In genomic region chr13:41523396-41523795, GRCh38 we compare ENCODE assay signal across 1 cellular context.
TF ChIP-seq lines count a peak whose summit lies in the region.

No MANE protein-coding gene starts in this region.

TF ChIP-seq in GM23338, 12 proteins besides CTCF, POLR2A, EP300 and RAD21 (continued from another document):
- no peak for TF ChIP-seq ZNF462 (CRISPR knock-in tag; IDR thresholded peaks at IDR 0.05)
- no peak for TF ChIP-seq JUNB (IDR thresholded peaks at IDR 0.05; ENCODE audit: unreplicated experiment)
- no peak for TF ChIP-seq ETS1 (IDR thresholded peaks at IDR 0.05)
- no peak for TF ChIP-seq ZNF114 (CRISPR knock-in tag; IDR thresholded peaks at IDR 0.05)
TF ChIP-seq in GM23338: peak in this region for 0.
